In genomic region chr16:71358464-71359031, GRCh38 we compare ENCODE assay signal across 8 cellular contexts. TPM values are rescaled to one million over a fixed set of nuclear protein-coding genes. Genes with fewer than 3 reads are reported as not detected.
DNase-seq lines count a peak whose midpoint lies in the region; ATAC-seq and TF ChIP-seq lines count a peak whose summit lies in the region.

CALB2 (plus strand) TSS chr16:71358723; CDS start chr16:71358793, 70 bp downstream.

- H3K4me2 ChIP-seq in BLaER1 treated with 17β-estradiol and CSF1 and Interleukin-3, amounts not matched to agents 10 nM and 100 nM = peak within 1 kb of the TSS; percentile 81 to 97 (median 93)
- peak within 1 kb of the TSS; percentile 93 for H3K4me2 ChIP-seq in PC-9

- H3K79me2 ChIP-seq in PC-9 (ENCODE audit: low read depth) = peaks cover 50% of the 10 kb centered on the region

- no TSS peak for BruUV-seq in PC-9 (replicated peaks; lab: Mats Ljungman, UMichigan)

- WGBS in suprapubic skin = 2% methylated on average over 23 of the region's 55 CpGs

- no peak within 1 kb of the TSS for H3K27ac ChIP-seq in BLaER1 treated with 17β-estradiol and CSF1 and Interleukin-3, amounts not matched to agents 10 nM and 100 nM
- H3K27ac ChIP-seq in PC-9 = peak within 1 kb of the TSS; percentile 85
- no peak within 1 kb of the TSS for H3K27ac ChIP-seq in suprapubic skin

- CTCF ChIA-PET in PC-9 (lab: Charles Lee) = no interaction called here

- H3K9me3 ChIP-seq in BLaER1 treated with 17β-estradiol and CSF1 and Interleukin-3, amounts not matched to agents 10 nM and 100 nM (replicated peaks in 1 of 11) = no peaks in the 10 kb centered on the region
- H3K9me3 ChIP-seq in PC-9 (ENCODE audit: insufficient read depth, low read depth) = no peaks in the 10 kb centered on the region
- no peaks in the 10 kb centered on the region for H3K9me3 ChIP-seq in suprapubic skin

- peak within 1 kb of the TSS; percentile 21 to 64 (median 53); a peak in 14 of 22 replicates for H3K9ac ChIP-seq in BLaER1 treated with 17β-estradiol and CSF1 and Interleukin-3, amounts not matched to agents 10 nM and 100 nM

- peaks cover 5 to 13% (median 9%) of the 10 kb centered on the region in 10 experiments; a peak in 17 of 20 replicates for H3K4me1 ChIP-seq in BLaER1 treated with 17β-estradiol and CSF1 and Interleukin-3, amounts not matched to agents 10 nM and 100 nM
- H3K4me1 ChIP-seq in PC-9 (replicated peaks; ENCODE audit: insufficient read depth) = peaks cover 37% of the 10 kb centered on the region
- H3K4me1 ChIP-seq in suprapubic skin = peaks cover 13% of the 10 kb centered on the region

- TF ChIP-seq CTCF in PC-9 (conservative IDR thresholded peaks at IDR 0.05) = peak; percentile 84
- peak; percentile 40 for TF ChIP-seq CTCF in foreskin fibroblast (IDR thresholded peaks at IDR 0.05; ENCODE audit: low read depth, low read length)
- peak; percentile 84 to 99 for TF ChIP-seq CTCF in suprapubic skin (IDR thresholded peaks at IDR 0.05)

- peaks cover 0 to 7% (median 0%) of the 10 kb centered on the region in 11 experiments; a peak in 5 of 22 replicates for H3K27me3 ChIP-seq in BLaER1 treated with 17β-estradiol and CSF1 and Interleukin-3, amounts not matched to agents 10 nM and 100 nM
- H3K27me3 ChIP-seq in PC-9 (ENCODE audit: insufficient read depth, low read depth) = no peaks in the 10 kb centered on the region
- peaks cover 14% of the 10 kb centered on the region for H3K27me3 ChIP-seq in suprapubic skin

- no peaks in the 10 kb centered on the region for H3K9me2 ChIP-seq in PC-9 (ENCODE audit: insufficient read depth)

- ATAC-seq in GM19035 (IDR thresholded peaks at IDR 0.05; ENCODE audit: unreplicated experiment) (peak; percentile 87), HG03439 (IDR thresholded peaks at IDR 0.05; ENCODE audit: unreplicated experiment) (peak; percentile 67)

- no peak for TF ChIP-seq POLR2A in suprapubic skin (IDR thresholded peaks at IDR 0.05)

- H3K36me3 ChIP-seq in BLaER1 treated with 17β-estradiol and CSF1 and Interleukin-3, amounts not matched to agents 10 nM and 100 nM = no peaks in the 10 kb centered on the region
- H3K36me3 ChIP-seq in PC-9 (ENCODE audit: low read depth) (peaks cover 27% of the 10 kb centered on the region), suprapubic skin (no peaks in the 10 kb centered on the region)

- H4K20me1 ChIP-seq in BLaER1 treated with 17β-estradiol and CSF1 and Interleukin-3, amounts not matched to agents 10 nM and 100 nM = peaks cover 0 to 9% (median 0%) of the 10 kb centered on the region in 11 experiments; a peak in 4 of 22 replicates
- H4K20me1 ChIP-seq in PC-9 (ENCODE audit: insufficient read depth) = peaks cover 33% of the 10 kb centered on the region

- intact Hi-C loops in PC-9 (cut with micrococcal nuclease; ENCODE audit: unreplicated experiment) = loop anchor here (2.0 to 5.0 kb wide), 3 partner anchors 70 to 661 kb away; partner anchors contain the start of genes CMTR2 and HYDIN

- POLR2A ChIA-PET in PC-9 (lab: Charles Lee; ENCODE audit: unreplicated experiment) = interaction anchor here (0.6 to 1.1 kb wide), 2 partner anchors 14 to 20 kb away, joined by 4 to 15 read pairs; no protein-coding TSS in a partner anchor

- DNase-seq in PC-9 (peak; percentile 35 to 82), foreskin fibroblast (peak; percentile 32 to 82), occipital lobe (lab: John Stamatoyannopoulos, UW) (peak; percentile 13), suprapubic skin (ENCODE audit: low spot score in 2 of 2) (peak in 1 of 2 donors; percentile 67)
- peak; percentile 86 for DNase-seq in activated effector memory CD4-positive, alpha-beta T cell treated with anti-CD3 and anti-CD28 coated beads, Interleukin-2, amount 50 U/mL, for 16 hours

- peak within 1 kb of the TSS; percentile 37 to 57 (median 43); a peak in 18 of 20 replicates for H3K4me3 ChIP-seq in BLaER1 treated with 17β-estradiol and CSF1 and Interleukin-3, amounts not matched to agents 10 nM and 100 nM
- peak within 1 kb of the TSS; percentile 99 for H3K4me3 ChIP-seq in PC-9
- H3K4me3 ChIP-seq in foreskin fibroblast (ENCODE audit: low read depth in 1 of 2, low read length in 2 of 2) = peak within 1 kb of the TSS; percentile 3 to 36
- H3K4me3 ChIP-seq in suprapubic skin = peak within 1 kb of the TSS; percentile 25

- TF ChIP-seq EP300 in suprapubic skin (IDR thresholded peaks at IDR 0.05) = no peak

- H2AFZ ChIP-seq in PC-9 = peak within 1 kb of the TSS; percentile 91

- peaks cover 27% of the 10 kb centered on the region; the same call in 1 of the 2 replicates for H3F3A ChIP-seq in PC-9 (ENCODE audit: insufficient read depth, low read depth)

RNA-seq across cellular contexts. Expression of gene CALB2, which starts in this region (rescaled TPM):
- total RNA-seq in PC-9 (2021) = 107 and 135 TPM in 2 replicates
- total RNA-seq in occipital lobe = 9.2 TPM
- 1 to 10 TPM; 4.3 to 7.7 (median 5.6) TPM for total RNA-seq in suprapubic skin

Comparison
In these comparisons a context has a peak if more than half of its experiments do, and no peak if none do; other contexts are left out.
1. RNA of gene CALB2 (total RNA-seq): 107 to 135 TPM in PC-9; 9.2 TPM in occipital lobe (single experiment) and 4.3 to 7.7 TPM in suprapubic skin; every median in the first group is over 10 times any median in the second.
2. H3K4me3 ChIP-seq: peak in every context shown above with its lines; median percentile 99 in PC-9; 43 in BLaER1 treated with 17β-estradiol and CSF1 and Interleukin-3, amounts not matched to agents 10 nM and 100 nM; 25 in suprapubic skin; 20 in foreskin fibroblast.
3. CTCF ChIP-seq: peak in every context shown above with its lines; median percentile 92 in suprapubic skin; 84 in PC-9; 40 in foreskin fibroblast.